In genomic region chr19:58381460-58382220, GRCh38 we compare ENCODE assay signal across 2 cellular contexts.
A peak's percentile ranks its signal among the peaks of the same experiment; 100 is the strongest.
TF ChIP-seq lines count a peak whose summit lies in the region.

No MANE protein-coding gene starts in this region.

TF ChIP-seq in H1, 55 proteins besides CTCF, POLR2A, EP300 and RAD21:
- TF ChIP-seq ASH2L (IDR thresholded peaks at IDR 0.05; ENCODE audit: low read length) (peak; percentile 13), JUND (IDR thresholded peaks at IDR 0.05; ENCODE audit: low read length) (no peak), BRCA1 (IDR thresholded peaks at IDR 0.05; ENCODE audit: low read depth, low read length) (no peak)

TF ChIP-seq in neural cell, 6 proteins besides CTCF, POLR2A, EP300 and RAD21:
- TF ChIP-seq TAF1 (IDR thresholded peaks at IDR 0.05; ENCODE audit: low read depth) = no peak
- TF ChIP-seq EZH2 (IDR thresholded peaks at IDR 0.05; ENCODE audit: borderline replicate concordance, insufficient read depth, low read length, poor library complexity, severe bottlenecking) = no peak
- no peak for TF ChIP-seq POLR2AphosphoS5 (IDR thresholded peaks at IDR 0.05)
- no peak for TF ChIP-seq SMC3 (conservative IDR thresholded peaks at IDR 0.05; ENCODE audit: poor library complexity)
- no peak for TF ChIP-seq REST (IDR thresholded peaks at IDR 0.05; ENCODE audit: borderline replicate concordance)
- no peak for TF ChIP-seq MXI1 (conservative IDR thresholded peaks at IDR 0.05; ENCODE audit: poor library complexity, severe bottlenecking)
TF ChIP-seq in neural cell: peak in this region for 0.
